20 cellular contexts compared by ENCODE assay signal in the genomic region with DNA sequence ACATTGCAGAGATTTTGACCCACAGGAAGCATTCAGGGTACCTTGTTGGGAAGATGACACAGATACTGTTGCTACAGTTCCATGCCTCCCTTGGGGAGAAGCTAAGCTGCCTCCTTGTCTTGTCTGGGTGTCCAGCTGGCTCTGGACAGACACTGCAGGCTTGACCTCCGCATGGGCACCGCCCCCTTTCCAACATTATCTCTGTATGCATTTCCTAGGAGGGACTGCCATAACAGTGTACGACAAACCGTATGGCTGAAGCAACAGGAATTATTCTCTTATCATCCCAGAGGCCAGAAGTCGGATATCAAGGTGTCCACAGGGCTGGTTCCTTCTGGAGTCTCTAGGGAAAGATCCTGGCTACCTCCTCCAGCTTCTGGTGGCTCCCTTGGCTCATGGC.
"Had no signal": no experiment of that assay in that cellular context is flagged by ENCODE, and none has a peak within 500 bp of the region (broad histone marks: within the 10 kb centered on the region; RNA-seq: fewer than 3 reads in every experiment).

No MANE protein-coding gene starts in this region.

- H3K9me3 ChIP-seq: SJCRH30 had no signal

- DNase-seq: Kasumi-1, MM.1S, NCI-H1092 treated with DMSO at 0.1 percent for 48 hours, NCI-H1436, NCI-H187, NCI-H2029, NCI-H2081 treated with DMSO at 0.1 percent for 48 hours, NCI-H2171, NCI-H226, NCI-H446, NCI-H510A, NCI-H524 treated with DMSO at 0.1 percent for 48 hours, NCI-H69, NCI-H774, SHP77 treated with DMSO at 0.1 percent for 48 hours, SJCRH30 had no signal

- H3K27me3 ChIP-seq: SJCRH30 had no signal

- H3K4me2 ChIP-seq: KMS-11 had no signal

- H3K27ac ChIP-seq: KMS-11, RWPE1, SJCRH30 had no signal

- H3K4me3 ChIP-seq: SJCRH30 had no signal

- H3K4me1 ChIP-seq: SJCRH30 had no signal

- ATAC-seq: Panc1, SK-N-SH treated with all-trans-retinoic acid at 6 μM for 48 hours had no signal

- H3K9ac ChIP-seq: KMS-11 had no signal
